14 cellular contexts compared by ENCODE assay signal in the genomic region with DNA sequence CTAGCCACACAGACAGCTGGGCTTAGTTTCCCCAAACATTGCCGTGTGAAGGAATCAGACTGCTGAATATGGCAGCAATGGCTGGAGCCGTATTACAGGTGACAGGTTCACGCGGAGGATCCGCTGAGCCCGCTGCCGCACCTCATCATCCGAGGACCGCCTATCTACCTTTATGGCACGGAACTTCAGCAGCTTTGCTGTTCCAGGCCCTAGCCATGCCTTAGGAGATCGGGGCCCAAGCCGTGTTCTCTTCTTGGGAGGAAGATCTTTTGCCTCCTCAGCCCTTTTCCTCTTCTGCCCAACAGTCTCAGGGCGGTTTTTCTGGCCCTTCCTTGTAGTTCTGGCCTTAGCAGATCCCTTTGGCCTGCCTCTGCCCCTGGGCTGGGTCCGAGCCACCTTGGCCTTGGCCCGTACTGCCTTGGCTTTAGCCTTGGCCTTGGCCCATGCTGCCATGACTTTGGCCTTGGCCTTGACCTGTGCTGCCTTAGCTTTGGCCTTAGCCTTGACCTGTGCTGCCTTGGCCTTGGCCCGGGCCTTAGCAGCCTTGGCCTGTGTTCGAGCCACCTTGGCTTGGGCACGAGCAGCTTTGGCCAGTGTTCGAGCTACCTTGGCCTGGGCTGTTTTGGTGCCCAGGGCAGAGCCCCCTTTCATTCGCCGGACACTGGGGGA. TPM values are rescaled to one million over a fixed set of nuclear protein-coding genes. Genes with fewer than 3 reads are reported as not detected.
DNase-seq lines count a peak whose midpoint lies in the region; ATAC-seq and TF ChIP-seq lines count a peak whose summit lies in the region.
"Had no signal": no experiment of that assay in that cellular context is flagged by ENCODE, and none has a peak within 500 bp of the region (broad histone marks: within the 10 kb centered on the region; RNA-seq: fewer than 3 reads in every experiment).

No MANE protein-coding gene starts in this region.

- TF ChIP-seq POLR2A in GM15510 (IDR thresholded peaks at IDR 0.05; ENCODE audit: borderline replicate concordance, extremely low read depth, insufficient read length): peak; percentile 17

- intact Hi-C loops in activated CD4-positive, alpha-beta T cell treated with anti-CD3 and anti-CD28 coated beads, Interleukin-2, amount 10 ng/mL, durations not matched to agents 24 days and 14 days (cut with micrococcal nuclease): loop anchor here (10.0 kb wide), 1 partner anchor 182 kb away; a partner anchor contains a TSS

- peaks cover 23% of the 10 kb centered on the region for H3K36me3 Mint-ChIP-seq in stimulated activated naive CD8-positive, alpha-beta T cell treated with anti-CD3 and anti-CD28 coated beads, Interleukin-15, Interleukin-2, amounts not matched to agents 100 ng/mL and 50 ng/mL, for 24 hours (ENCODE audit: low read depth)
- H3K36me3 Mint-ChIP-seq in activated naive CD8-positive, alpha-beta T cell treated with anti-CD3 and anti-CD28 coated beads, Interleukin-2, amount 50 U/mL, for 24 hours (ENCODE audit: low read depth): peaks cover 24% of the 10 kb centered on the region
- H3K36me3 Mint-ChIP-seq in activated CD4-positive, alpha-beta T cell treated with anti-CD3 and anti-CD28 coated beads, Interleukin-2, amount 10 ng/mL, durations not matched to agents 24 days and 14 days (ENCODE audit: low read depth): peaks cover 43% of the 10 kb centered on the region

- no peaks in the 10 kb centered on the region for H3K9me3 Mint-ChIP-seq in stimulated activated naive CD8-positive, alpha-beta T cell treated with anti-CD3 and anti-CD28 coated beads, Interleukin-15, Interleukin-2, amounts not matched to agents 100 ng/mL and 50 ng/mL, for 24 hours
- H3K9me3 Mint-ChIP-seq in stimulated activated naive CD8-positive, alpha-beta T cell treated with anti-CD3 and anti-CD28 coated beads, Interleukin-15, amount 100 ng/mL, for 72 hours: no peaks in the 10 kb centered on the region
- H3K9me3 Mint-ChIP-seq in activated naive CD8-positive, alpha-beta T cell treated with anti-CD3 and anti-CD28 coated beads, Interleukin-2, amount 50 U/mL, for 24 hours: no peaks in the 10 kb centered on the region
- H3K9me3 Mint-ChIP-seq in activated CD4-positive, alpha-beta T cell treated with anti-CD3 and anti-CD28 coated beads, Interleukin-2, amount 10 ng/mL, durations not matched to agents 24 days and 14 days: no peaks in the 10 kb centered on the region
- H3K9me3 Mint-ChIP-seq: CD8-positive, alpha-beta memory T cell had no signal

- H3K4me3 Mint-ChIP-seq in stimulated activated naive CD8-positive, alpha-beta T cell treated with anti-CD3 and anti-CD28 coated beads, Interleukin-15, Interleukin-2, amounts not matched to agents 100 ng/mL and 50 ng/mL, for 24 hours: peak overlapping the region; percentile 43
- H3K4me3 Mint-ChIP-seq in stimulated activated naive CD8-positive, alpha-beta T cell treated with anti-CD3 and anti-CD28 coated beads, Interleukin-15, amount 100 ng/mL, for 72 hours: peak overlapping the region in 1 of 2 donors; percentile 25
- H3K4me3 Mint-ChIP-seq in activated naive CD8-positive, alpha-beta T cell treated with anti-CD3 and anti-CD28 coated beads, Interleukin-2, amount 50 U/mL, for 24 hours: no peak overlapping the region
- no peak overlapping the region for H3K4me3 Mint-ChIP-seq in activated CD4-positive, alpha-beta T cell treated with anti-CD3 and anti-CD28 coated beads, Interleukin-2, amount 10 ng/mL, durations not matched to agents 24 days and 14 days

- H3K27me3 Mint-ChIP-seq in stimulated activated naive CD8-positive, alpha-beta T cell treated with anti-CD3 and anti-CD28 coated beads, Interleukin-15, Interleukin-2, amounts not matched to agents 100 ng/mL and 50 ng/mL, for 24 hours: no peaks in the 10 kb centered on the region
- no peaks in the 10 kb centered on the region for H3K27me3 Mint-ChIP-seq in stimulated activated naive CD8-positive, alpha-beta T cell treated with anti-CD3 and anti-CD28 coated beads, Interleukin-15, amount 100 ng/mL, for 72 hours
- peaks cover 2% of the 10 kb centered on the region for H3K27me3 Mint-ChIP-seq in activated naive CD8-positive, alpha-beta T cell treated with anti-CD3 and anti-CD28 coated beads, Interleukin-2, amount 50 U/mL, for 24 hours
- no peaks in the 10 kb centered on the region for H3K27me3 Mint-ChIP-seq in activated CD4-positive, alpha-beta T cell treated with anti-CD3 and anti-CD28 coated beads, Interleukin-2, amount 10 ng/mL, durations not matched to agents 24 days and 14 days

- no peak for TF ChIP-seq CTCF in coronary artery (IDR thresholded peaks at IDR 0.05)

- no peak for ATAC-seq in stimulated activated naive CD8-positive, alpha-beta T cell treated with anti-CD3 and anti-CD28 coated beads, Interleukin-15, amount 100 ng/mL, for 72 hours
- no peak for ATAC-seq in activated naive CD8-positive, alpha-beta T cell treated with anti-CD3 and anti-CD28 coated beads, Interleukin-2, amount 50 U/mL, for 24 hours
- ATAC-seq: A549 had no signal

- H3K4me3 ChIP-seq in coronary artery: no peak overlapping the region
- H3K4me3 ChIP-seq: A549, GM23248 had no signal

- H3K4me1 Mint-ChIP-seq in stimulated activated naive CD8-positive, alpha-beta T cell treated with anti-CD3 and anti-CD28 coated beads, Interleukin-15, Interleukin-2, amounts not matched to agents 100 ng/mL and 50 ng/mL, for 24 hours (ENCODE audit: low read depth): peaks cover 49% of the 10 kb centered on the region
- H3K4me1 Mint-ChIP-seq in stimulated activated naive CD8-positive, alpha-beta T cell treated with anti-CD3 and anti-CD28 coated beads, Interleukin-15, amount 100 ng/mL, for 72 hours: peaks cover 59% of the 10 kb centered on the region
- peaks cover 54% of the 10 kb centered on the region for H3K4me1 Mint-ChIP-seq in activated naive CD8-positive, alpha-beta T cell treated with anti-CD3 and anti-CD28 coated beads, Interleukin-2, amount 50 U/mL, for 24 hours
- peaks cover 20% of the 10 kb centered on the region for H3K4me1 Mint-ChIP-seq in activated CD4-positive, alpha-beta T cell treated with anti-CD3 and anti-CD28 coated beads, Interleukin-2, amount 10 ng/mL, durations not matched to agents 24 days and 14 days

- no peak for DNase-seq in stimulated activated naive CD8-positive, alpha-beta T cell treated with anti-CD3 and anti-CD28 coated beads, Interleukin-15, amount 100 ng/mL, for 72 hours
- DNase-seq in activated naive CD8-positive, alpha-beta T cell treated with anti-CD3 and anti-CD28 coated beads, Interleukin-2, amount 50 U/mL, for 24 hours: no peak
- DNase-seq in coronary artery (ENCODE audit: low spot score): no peak
- DNase-seq in activated CD4-positive, alpha-beta T cell treated with anti-CD3 and anti-CD28 coated beads, Interleukin-2, amount 10 ng/mL, durations not matched to agents 24 days and 14 days: no peak
- no peak for DNase-seq in inferior parietal cortex (ENCODE audit: extremely low spot score)
- DNase-seq: BE2C; Caco-2; CD8-positive, alpha-beta memory T cell; DND-41; GM23248; H7 had no signal

- no peak overlapping the region for H3K27ac ChIP-seq in coronary artery
- H3K27ac ChIP-seq: A549, GM23248 had no signal

- H3K27ac Mint-ChIP-seq in stimulated activated naive CD8-positive, alpha-beta T cell treated with anti-CD3 and anti-CD28 coated beads, Interleukin-15, Interleukin-2, amounts not matched to agents 100 ng/mL and 50 ng/mL, for 24 hours: no peak overlapping the region
- peak overlapping the region in 1 of 2 donors; percentile 48 for H3K27ac Mint-ChIP-seq in stimulated activated naive CD8-positive, alpha-beta T cell treated with anti-CD3 and anti-CD28 coated beads, Interleukin-15, amount 100 ng/mL, for 72 hours
- H3K27ac Mint-ChIP-seq in activated naive CD8-positive, alpha-beta T cell treated with anti-CD3 and anti-CD28 coated beads, Interleukin-2, amount 50 U/mL, for 24 hours: peak overlapping the region; percentile 84
- H3K27ac Mint-ChIP-seq in activated CD4-positive, alpha-beta T cell treated with anti-CD3 and anti-CD28 coated beads, Interleukin-2, amount 10 ng/mL, durations not matched to agents 24 days and 14 days: no peak overlapping the region

RNA-seq across cellular contexts. Expression of a gene that starts 3.2 kb away (rescaled TPM):
- 25.7 and 26.7 TPM in 2 replicates for total RNA-seq in activated CD4-positive, alpha-beta T cell treated with anti-CD3 and anti-CD28 coated beads, Interleukin-2, amount 10 ng/mL, durations not matched to agents 24 days and 14 days

RNA-seq across cellular contexts. Expression of a gene that starts 8.5 kb away (rescaled TPM):
- 1.5 and 2.3 TPM in 2 replicates for total RNA-seq in activated CD4-positive, alpha-beta T cell treated with anti-CD3 and anti-CD28 coated beads, Interleukin-2, amount 10 ng/mL, durations not matched to agents 24 days and 14 days

RNA-seq across cellular contexts. Expression of a gene that starts 30.0 kb away (rescaled TPM):
- total RNA-seq in activated CD4-positive, alpha-beta T cell treated with anti-CD3 and anti-CD28 coated beads, Interleukin-2, amount 10 ng/mL, durations not matched to agents 24 days and 14 days: not detected in 2 replicates

RNA-seq across cellular contexts. Expression of a gene that starts 42.3 kb away (rescaled TPM):
- 57.2 and 64.9 TPM in 2 replicates for total RNA-seq in activated CD4-positive, alpha-beta T cell treated with anti-CD3 and anti-CD28 coated beads, Interleukin-2, amount 10 ng/mL, durations not matched to agents 24 days and 14 days

RNA-seq across cellular contexts. Expression of a gene that starts 58.3 kb away (rescaled TPM):
- total RNA-seq in activated CD4-positive, alpha-beta T cell treated with anti-CD3 and anti-CD28 coated beads, Interleukin-2, amount 10 ng/mL, durations not matched to agents 24 days and 14 days: 188 and 192 TPM in 2 replicates
